Comparison of ENCODE assay signal across 10 cellular contexts in the genomic region with DNA sequence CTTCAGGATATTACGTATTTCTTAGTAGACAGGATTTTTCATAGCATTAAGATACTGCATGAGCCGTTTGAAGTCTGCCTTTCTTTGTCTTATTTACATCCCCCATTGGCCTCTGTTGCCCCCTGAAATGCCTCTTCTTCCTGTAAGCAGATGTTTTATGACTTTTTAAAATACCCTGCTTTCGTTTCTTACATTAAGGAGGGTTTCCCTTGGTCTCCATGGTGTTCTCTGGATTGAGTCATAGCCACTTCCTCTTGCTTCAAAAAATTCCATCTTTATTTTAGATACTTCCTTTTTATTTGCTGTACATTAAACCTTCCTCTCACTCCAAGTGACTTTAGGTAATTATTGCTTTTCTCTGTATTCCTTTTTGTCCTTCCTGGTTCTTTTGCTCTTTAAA.
A peak's percentile ranks its signal among the peaks of the same experiment; 100 is the strongest.
DNase-seq lines count a peak whose midpoint lies in the region; ATAC-seq and TF ChIP-seq lines count a peak whose summit lies in the region.
"Had no signal": no experiment of that assay in that cellular context is flagged by ENCODE, and none has a peak within 500 bp of the region (broad histone marks: within the 10 kb centered on the region; RNA-seq: fewer than 3 reads in every experiment).

No MANE protein-coding gene starts in this region.

- no peak for TF ChIP-seq CTCF in CD14-positive monocyte (IDR thresholded peaks at IDR 0.05)
- no peak for TF ChIP-seq CTCF in chondrocyte (IDR thresholded peaks at IDR 0.05)
- TF ChIP-seq CTCF in mesothelial cell of epicardium (IDR thresholded peaks at IDR 0.05; ENCODE audit: unreplicated experiment), result no peak
- TF ChIP-seq CTCF in WERI-Rb-1 (IDR thresholded peaks at IDR 0.05; ENCODE audit: low read depth, low read length), result no peak

- intact Hi-C loops in CD14-positive monocyte (cut with micrococcal nuclease), result no loop called here

- no peak for ATAC-seq in HG03135 (IDR thresholded peaks at IDR 0.05; ENCODE audit: unreplicated experiment)
- ATAC-seq: effector memory CD8-positive, alpha-beta T cell; natural killer cell had no signal

- peak overlapping the region in 1 of 2 donors; percentile 77 for H3K4me3 Mint-ChIP-seq in CD14-positive monocyte
- H3K4me3 Mint-ChIP-seq in chondrocyte (ENCODE audit: unreplicated experiment), result peak overlapping the region; percentile 3
- H3K4me3 Mint-ChIP-seq in mesothelial cell of epicardium, result no peak overlapping the region
- H3K4me3 Mint-ChIP-seq: effector memory CD8-positive, alpha-beta T cell; natural killer cell had no signal

- H3K27ac Mint-ChIP-seq in CD14-positive monocyte (peak overlapping the region; percentile 0 to 86 (median 63)), chondrocyte (ENCODE audit: unreplicated experiment) (peak overlapping the region; percentile 88), mesothelial cell of epicardium (peak overlapping the region; percentile 26)
- H3K27ac Mint-ChIP-seq: natural killer cell had no signal

- H3K27me3 ChIP-seq in WERI-Rb-1 (ENCODE audit: insufficient read depth, low read depth, severe bottlenecking), result no peaks in the 10 kb centered on the region

- peaks cover 2 to 11% (median 6%) of the 10 kb centered on the region in 7 donors for H3K9me3 Mint-ChIP-seq in CD14-positive monocyte
- no peaks in the 10 kb centered on the region for H3K9me3 Mint-ChIP-seq in chondrocyte (ENCODE audit: low read depth)
- peaks cover 5% of the 10 kb centered on the region for H3K9me3 Mint-ChIP-seq in mesothelial cell of epicardium
- H3K9me3 Mint-ChIP-seq: effector memory CD8-positive, alpha-beta T cell; natural killer cell had no signal

- H3K36me3 Mint-ChIP-seq in CD14-positive monocyte (peaks cover 9 to 18% of the 10 kb centered on the region in 2 donors), chondrocyte (ENCODE audit: low read depth) (peaks cover 26% of the 10 kb centered on the region), mesothelial cell of epicardium (peaks cover 40% of the 10 kb centered on the region)
- H3K36me3 Mint-ChIP-seq: natural killer cell had no signal

- H3K27me3 Mint-ChIP-seq in CD14-positive monocyte (ENCODE audit: low read depth in 3 of 3), result peaks cover 0 to 2% (median 2%) of the 10 kb centered on the region in 3 donors
- no peaks in the 10 kb centered on the region for H3K27me3 Mint-ChIP-seq in chondrocyte (ENCODE audit: low read depth)
- no peaks in the 10 kb centered on the region for H3K27me3 Mint-ChIP-seq in mesothelial cell of epicardium (ENCODE audit: low read depth)

- no peak overlapping the region for H3K4me3 ChIP-seq in WERI-Rb-1 (ENCODE audit: low read depth, low read length)

- H3K9me3 ChIP-seq in WERI-Rb-1 (ENCODE audit: severe bottlenecking), result peaks cover 13% of the 10 kb centered on the region

- no peak overlapping the region for H3K27ac ChIP-seq in WERI-Rb-1

- H3K36me3 ChIP-seq in WERI-Rb-1, result peaks cover 60% of the 10 kb centered on the region

- DNase-seq in CD14-positive monocyte (ENCODE audit: low spot score) (no peak), NOMO-1 (lab: John Stamatoyannopoulos, UW; ENCODE audit: unreplicated experiment in 2 of 2) (peak; percentile 53 to 87), chondrocyte (ENCODE audit: low spot score) (no peak), mesothelial cell of epicardium (ENCODE audit: low spot score in 2 of 2, unreplicated experiment in 2 of 2) (no peak), NCI-H748 treated with DMSO at 0.1 percent for 48 hours (lab: John Stamatoyannopoulos, UW) (no peak), WERI-Rb-1 (no peak), DMS 273 treated with DMSO at 0.1 percent for 48 hours (lab: John Stamatoyannopoulos, UW) (no peak)
- DNase-seq: effector memory CD8-positive, alpha-beta T cell; natural killer cell had no signal

- peaks cover 24% of the 10 kb centered on the region for H3K4me1 Mint-ChIP-seq in CD14-positive monocyte
- peaks cover 41% of the 10 kb centered on the region for H3K4me1 Mint-ChIP-seq in chondrocyte (ENCODE audit: low read depth)
- H3K4me1 Mint-ChIP-seq in mesothelial cell of epicardium, result peaks cover 4% of the 10 kb centered on the region
- H3K4me1 Mint-ChIP-seq: natural killer cell had no signal

Comparison
In these comparisons a context has a peak if more than half of its experiments do, and no peak if none do; other contexts are left out.
1. DNase-seq: peak in NOMO-1 (2 of 2); none in CD14-positive monocyte (single experiment), chondrocyte (single experiment), mesothelial cell of epicardium (0 of 2), NCI-H748 treated with DMSO at 0.1 percent for 48 hours (single experiment), WERI-Rb-1 (single experiment) and DMS 273 treated with DMSO at 0.1 percent for 48 hours (single experiment).
2. H3K27ac Mint-ChIP-seq: peak in every context shown above with its lines; median percentile 88 in chondrocyte; 63 in CD14-positive monocyte; 26 in mesothelial cell of epicardium.